In genomic region chr19:35330475-35330874, GRCh38 we compare ENCODE assay signal across 1 cellular context.
TF ChIP-seq lines count a peak whose summit lies in the region.

No MANE protein-coding gene starts in this region.

TF ChIP-seq in K562, 482 proteins besides CTCF, POLR2A, EP300 and RAD21:
- TF ChIP-seq ZNF584 (CRISPR knock-in tag; IDR thresholded peaks at IDR 0.05; ENCODE audit: low read depth) (no peak), BHLHE40 (IDR thresholded peaks at IDR 0.05; ENCODE audit: low read length) (peak; percentile 46; the same call in 1 of the 2 replicates), CBFA2T3 (IDR thresholded peaks at IDR 0.05) (peak; percentile 18), TCF3 (CRISPR knock-in tag; IDR thresholded peaks at IDR 0.05) (peak; percentile 49)
